In the genomic region with DNA sequence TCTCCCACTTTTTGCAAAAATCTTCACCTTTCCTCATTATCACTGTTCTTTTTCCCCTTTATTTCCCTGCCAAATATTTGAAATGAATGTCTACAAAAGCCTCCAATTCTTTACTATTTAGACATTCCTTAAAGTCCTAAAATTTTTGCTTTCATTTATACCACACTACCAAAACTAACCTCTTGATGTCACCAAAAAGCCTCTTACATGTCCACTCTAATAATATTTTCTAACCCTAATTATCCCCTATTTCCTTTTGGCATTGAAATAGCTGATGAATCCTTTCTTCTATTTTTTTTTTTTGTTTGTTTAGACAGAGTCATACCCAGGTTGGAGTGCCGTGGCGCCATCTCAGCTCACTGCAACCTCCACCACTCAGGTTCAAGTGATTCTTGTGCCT, we compare ENCODE assay signal across 11 cellular contexts. TPM values are rescaled to one million over a fixed set of nuclear protein-coding genes. Genes with fewer than 3 reads are reported as not detected.
A peak's percentile ranks its signal among the peaks of the same experiment; 100 is the strongest.
DNase-seq lines count a peak whose midpoint lies in the region; ATAC-seq and TF ChIP-seq lines count a peak whose summit lies in the region.
"Had no signal": no experiment of that assay in that cellular context is flagged by ENCODE, and none has a peak within 500 bp of the region (broad histone marks: within the 10 kb centered on the region; RNA-seq: fewer than 3 reads in every experiment).

No MANE protein-coding gene starts in this region.

- 64% methylated on average over 2 of the region's 2 CpGs for WGBS in hepatocyte (ENCODE audit: low lambda C conversion rate, missing lambda C conversion rate)

- no peak overlapping the region for H3K27ac ChIP-seq in hepatocyte
- H3K27ac ChIP-seq: vagina had no signal

- H4K20me1 ChIP-seq in hepatocyte (ENCODE audit: insufficient read depth, poor library complexity, severe bottlenecking), result no peaks in the 10 kb centered on the region

- no peaks in the 10 kb centered on the region for H3K79me2 ChIP-seq in hepatocyte

- no peak overlapping the region for H2AFZ ChIP-seq in hepatocyte

- TF ChIP-seq CTCF in BE2C (IDR thresholded peaks at IDR 0.05; ENCODE audit: low read depth, low read length), result peak; percentile 19; the same call in 1 of the 2 replicates
- peak; percentile 18 for TF ChIP-seq CTCF in hepatocyte (IDR thresholded peaks at IDR 0.05; ENCODE audit: poor library complexity)

- H3K4me3 ChIP-seq in BE2C (ENCODE audit: low read depth, low read length) (no peak overlapping the region), hepatocyte (no peak overlapping the region)
- H3K4me3 ChIP-seq: vagina had no signal

- no peak for ATAC-seq in HG02852 (IDR thresholded peaks at IDR 0.05; ENCODE audit: unreplicated experiment)
- ATAC-seq: naive thymus-derived CD4-positive, alpha-beta T cell had no signal

- DNase-seq in BE2C (no peak), HCEC 1CT (peak; percentile 54), RPMI7951 (ENCODE audit: low read depth) (peak; percentile 9), hepatocyte (ENCODE audit: low spot score) (no peak), GM19238 (ENCODE audit: insufficient read length, low spot score) (no peak), T-helper 1 cell (no peak)
- no peak for DNase-seq in stimulated activated CD4-positive, alpha-beta T cell treated with anti-CD3 and anti-CD28 coated beads, Interleukin-12 subunit alpha, Interleukin-12 subunit beta, amount 100 ng/mL, for 4 hours
- DNase-seq: activated CD4-positive, alpha-beta T cell treated with anti-CD3 and anti-CD28 coated beads for 1 hour; naive thymus-derived CD4-positive, alpha-beta T cell had no signal

- H3K9me2 ChIP-seq in hepatocyte (replicated peaks; ENCODE audit: insufficient read depth), result no peaks in the 10 kb centered on the region

- no peaks in the 10 kb centered on the region for H3K36me3 ChIP-seq in BE2C
- no peaks in the 10 kb centered on the region for H3K36me3 ChIP-seq in hepatocyte (replicated peaks; ENCODE audit: insufficient read depth, low read depth)
- H3K36me3 ChIP-seq: vagina had no signal

- H3K9me3 ChIP-seq in BE2C (no peaks in the 10 kb centered on the region), hepatocyte (ENCODE audit: low read depth) (no peaks in the 10 kb centered on the region)
- H3K9me3 ChIP-seq: vagina had no signal

- peaks cover 10% of the 10 kb centered on the region for H3K27me3 ChIP-seq in BE2C
- H3K27me3 ChIP-seq in hepatocyte, result peaks cover 44% of the 10 kb centered on the region
- H3K27me3 ChIP-seq: vagina had no signal

- H3K4me1 ChIP-seq in BE2C, result no peaks in the 10 kb centered on the region
- H3K4me1 ChIP-seq in hepatocyte (ENCODE audit: insufficient read depth), result no peaks in the 10 kb centered on the region
- H3K4me1 ChIP-seq: vagina had no signal

- no peak overlapping the region for H3K4me2 ChIP-seq in hepatocyte

RNA-seq across cellular contexts. Expression of a gene that starts 32.3 kb away (rescaled TPM):
- polyA plus RNA-seq in BE2C (2012; ENCODE audit: insufficient read depth, insufficient read length, low read depth), result 36.0 TPM
- total RNA-seq in RPMI7951 (2014; rRNA removed; shearing (Covaris generic)), result 1.7 and 1.9 TPM in 2 replicates
- total RNA-seq in hepatocyte, result 0.20 and 1.4 TPM in 2 replicates
- polyA plus RNA-seq in hepatocyte, result 1.5 and 1.8 TPM in 2 replicates

RNA-seq across cellular contexts. Expression of a gene that starts 38.5 kb away (rescaled TPM):
- polyA plus RNA-seq in BE2C (2012; ENCODE audit: insufficient read depth, insufficient read length, low read depth), result 36.3 TPM
- total RNA-seq in RPMI7951 (2014; rRNA removed; shearing (Covaris generic)), result 9.0 and 10.0 TPM in 2 replicates
- total RNA-seq in hepatocyte, result 11.9 and 13.8 TPM in 2 replicates
- polyA plus RNA-seq in hepatocyte, result 7.4 and 10.1 TPM in 2 replicates

RNA-seq across cellular contexts. Expression of a gene that starts 50.4 kb away (rescaled TPM):
- polyA plus RNA-seq in BE2C (2012; ENCODE audit: insufficient read depth, insufficient read length, low read depth), result 4.0 TPM
- total RNA-seq in RPMI7951 (2014; rRNA removed; shearing (Covaris generic)), result 4.3 and 5.2 TPM in 2 replicates
- 4.4 and 7.2 TPM in 2 replicates for total RNA-seq in hepatocyte
- 0.50 and 0.89 TPM in 2 replicates for polyA plus RNA-seq in hepatocyte

Comparison
In these comparisons a context has a peak if more than half of its experiments do, and no peak if none do; other contexts are left out.
1. DNase-seq: peak in HCEC 1CT (single experiment) and RPMI7951 (single experiment); none in BE2C (single experiment), hepatocyte (single experiment), stimulated activated CD4-positive, alpha-beta T cell treated with anti-CD3 and anti-CD28 coated beads, Interleukin-12 subunit alpha, Interleukin-12 subunit beta, amount 100 ng/mL, for 4 hours (single experiment), GM19238 (single experiment) and T-helper 1 cell (0 of 5).